ENCODE assay signal across 26 cellular contexts in genomic region chr17:63768433-63768832, GRCh38.
"Had no signal": no experiment of that assay in that cellular context is flagged by ENCODE, and none has a peak within 500 bp of the region (broad histone marks: within the 10 kb centered on the region; RNA-seq: fewer than 3 reads in every experiment).

No MANE protein-coding gene starts in this region.

- H3K27me3 ChIP-seq: gastroesophageal sphincter, heart right ventricle, tibial artery, uterus had no signal

- H3K4me3 Mint-ChIP-seq: activated naive CD8-positive, alpha-beta T cell treated with anti-CD3 and anti-CD28 coated beads, Interleukin-2, amount 50 U/mL, for 24 hours; immature natural killer cell; nephron had no signal

- H3K9me3 Mint-ChIP-seq: activated naive CD8-positive, alpha-beta T cell treated with anti-CD3 and anti-CD28 coated beads, Interleukin-2, amount 50 U/mL, for 24 hours; activated T-helper 2 cell treated with anti-CD3 and anti-CD28 coated beads, Interferon-gamma antibody, Interleukin-2, Interleukin-4, amounts not matched to agents 10 μg/mL and 5 μg/mL and 100 μg/mL, durations not matched to agents 14 hours and 24 hours and 36 hours; immature natural killer cell; nephron had no signal

- ATAC-seq: activated naive CD8-positive, alpha-beta T cell treated with anti-CD3 and anti-CD28 coated beads, Interleukin-2, amount 50 U/mL, for 24 hours; esophagus mucosa; gastroesophageal sphincter; heart right ventricle; stimulated activated naive CD8-positive, alpha-beta T cell treated with anti-CD3 and anti-CD28 coated beads, Interleukin-15, Interleukin-2, amounts not matched to agents 100 U/mL and 50 U/mL, for 24 hours had no signal

- DNase-seq: activated CD4-positive, alpha-beta T cell treated with anti-CD3 and anti-CD28 coated beads for 1 hour; activated CD4-positive, alpha-beta T cell treated with anti-CD3 and anti-CD28 coated beads, Interleukin-2, amount 50 U/mL, for 48 hours; activated naive CD4-positive, alpha-beta T cell treated with Interleukin-2 at 50 U/mL for 16 hours; activated naive CD8-positive, alpha-beta T cell treated with anti-CD3 and anti-CD28 coated beads, Interleukin-2, amount 50 U/mL, for 24 hours; anterior cingulate cortex; cortex of kidney; effector CD4-positive, alpha-beta T cell; heart right ventricle; immature natural killer cell; midbrain; occipital lobe; posterior cingulate gyrus; retina; stimulated activated CD4-positive, alpha-beta T cell treated with anti-CD3 and anti-CD28 coated beads, Interleukin-12 subunit alpha, Interleukin-12 subunit beta, amount 100 ng/mL, for 4 hours; stimulated activated CD4-positive, alpha-beta T cell treated with anti-CD3 and anti-CD28 coated beads, Interleukin-1b, Interleukin-23, amount 100 ng/mL, for 48 hours; stimulated activated CD8-positive, alpha-beta memory T cell treated with anti-CD3 and anti-CD28 coated beads, Interleukin-4, amount 100 ng/mL, for 48 hours; stimulated activated naive CD8-positive, alpha-beta T cell treated with anti-CD3 and anti-CD28 coated beads, Interleukin-15, Interleukin-2, amounts not matched to agents 100 U/mL and 50 U/mL, for 24 hours; substantia nigra; T-helper 1 cell; tibial artery; uterus had no signal

- H3K36me3 ChIP-seq: uterus had no signal

- H3K27ac ChIP-seq: gastroesophageal sphincter, tibial artery, uterus had no signal

- H3K27me3 Mint-ChIP-seq: activated naive CD8-positive, alpha-beta T cell treated with anti-CD3 and anti-CD28 coated beads, Interleukin-2, amount 50 U/mL, for 24 hours had no signal

- H3K4me3 ChIP-seq: gastroesophageal sphincter, heart right ventricle, lung, tibial artery, uterus had no signal

- H3K27ac Mint-ChIP-seq: activated naive CD8-positive, alpha-beta T cell treated with anti-CD3 and anti-CD28 coated beads, Interleukin-2, amount 50 U/mL, for 24 hours; activated T-helper 2 cell treated with anti-CD3 and anti-CD28 coated beads, Interferon-gamma antibody, Interleukin-2, Interleukin-4, amounts not matched to agents 10 μg/mL and 5 μg/mL and 100 μg/mL, durations not matched to agents 14 hours and 24 hours and 36 hours had no signal
